Comparison of ENCODE assay signal across 8 cellular contexts in the genomic region with DNA sequence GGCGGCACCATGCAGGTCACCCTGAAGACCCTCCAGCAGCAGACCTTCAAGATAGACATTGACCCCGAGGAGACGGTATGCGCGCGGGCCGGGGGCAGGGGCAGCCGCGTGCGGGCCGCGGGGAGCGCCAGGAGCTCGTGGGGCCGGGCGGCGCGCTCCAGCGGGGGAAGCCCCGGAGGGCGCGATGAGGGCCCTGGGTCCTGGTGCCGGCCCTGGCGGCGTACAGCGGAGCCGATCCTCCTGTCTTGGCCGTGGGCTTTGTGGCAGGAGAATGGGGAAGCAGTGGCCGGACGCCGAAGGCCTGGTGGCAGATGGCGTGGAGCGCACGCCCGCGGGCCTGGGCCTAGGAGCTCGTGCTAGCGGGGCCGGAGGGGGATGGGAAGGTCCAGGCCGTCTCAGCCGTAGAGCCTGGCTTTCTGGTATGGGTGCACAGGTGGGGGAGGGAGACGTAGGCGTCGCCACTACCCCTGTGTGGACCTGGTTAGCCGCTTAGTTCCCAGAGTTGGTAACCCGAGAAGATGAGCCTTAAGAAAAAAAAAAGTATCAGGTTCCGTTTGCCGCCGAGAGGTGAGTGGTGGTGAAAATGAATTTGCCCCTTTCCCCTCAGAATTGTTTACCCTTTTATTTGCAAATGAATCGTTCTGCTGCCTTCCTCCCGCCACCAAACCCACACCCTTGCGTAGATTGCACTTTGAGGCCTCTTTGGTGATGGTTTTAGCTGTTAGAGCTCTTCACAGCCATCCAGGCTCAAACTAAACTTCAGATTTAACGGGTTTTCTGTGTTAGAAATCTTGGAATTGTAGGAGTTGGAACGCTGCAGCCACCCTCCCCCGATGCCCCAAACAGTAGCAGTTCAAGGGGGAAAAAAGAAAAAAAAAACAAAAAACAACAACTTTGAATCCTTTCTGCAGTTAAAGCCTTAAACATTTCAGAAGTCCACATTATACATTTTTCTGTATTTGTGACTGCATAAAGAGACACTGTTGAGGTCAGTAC. TPM values are rescaled to one million over a fixed set of nuclear protein-coding genes. Genes with fewer than 3 reads are reported as not detected.
A peak's percentile ranks its signal among the peaks of the same experiment; 100 is the strongest.
DNase-seq lines count a peak whose midpoint lies in the region; ATAC-seq and TF ChIP-seq lines count a peak whose summit lies in the region.

No MANE protein-coding gene starts in this region.

- ATAC-seq in GM21737 (IDR thresholded peaks at IDR 0.05; ENCODE audit: unreplicated experiment) = peak; percentile 43
- ATAC-seq in omental fat pad (ENCODE audit: low FRiP score) = peak; percentile 63
- ATAC-seq in thoracic aorta (ENCODE audit: insufficient number of reproducible peaks, low FRiP score, low read depth) = peak; percentile 27

- H3K9me3 ChIP-seq in thoracic aorta = no peaks in the 10 kb centered on the region

- peak overlapping the region; percentile 97 to 98 for H3K27ac ChIP-seq in thoracic aorta

- in situ Hi-C loops in KBM-7 (cut with MboI; ENCODE audit: low pct_unique_long_range_greater_than_20kb, low sequenced_read_pairs) = no loop called here

- H3K27me3 Mint-ChIP-seq in activated naive CD4-positive, alpha-beta T cell treated with anti-CD3 and anti-CD28 coated beads, Interleukin-2, amount 10 ng/mL, durations not matched to agents 7 days and 5 days = peaks cover 8% of the 10 kb centered on the region
- H3K27me3 Mint-ChIP-seq in glutamatergic neuron (ENCODE audit: unreplicated experiment) = peaks cover 15% of the 10 kb centered on the region

- peak overlapping the region; percentile 94 for H3K27ac Mint-ChIP-seq in activated naive CD4-positive, alpha-beta T cell treated with anti-CD3 and anti-CD28 coated beads, Interleukin-2, amount 10 ng/mL, durations not matched to agents 7 days and 5 days
- peak overlapping the region; percentile 99 for H3K27ac Mint-ChIP-seq in glutamatergic neuron (ENCODE audit: unreplicated experiment)

- H3K4me1 ChIP-seq in thoracic aorta (ENCODE audit: control insufficient read depth in 1 of 2, low read depth in 2 of 2) = peaks cover 31 to 46% of the 10 kb centered on the region in 2 donors

- H3K36me3 Mint-ChIP-seq in activated naive CD4-positive, alpha-beta T cell treated with anti-CD3 and anti-CD28 coated beads, Interleukin-2, amount 10 ng/mL, durations not matched to agents 7 days and 5 days = peaks cover 4% of the 10 kb centered on the region
- H3K36me3 Mint-ChIP-seq in glutamatergic neuron (ENCODE audit: unreplicated experiment) = no peaks in the 10 kb centered on the region

- no peaks in the 10 kb centered on the region for H3K9me3 Mint-ChIP-seq in activated naive CD4-positive, alpha-beta T cell treated with anti-CD3 and anti-CD28 coated beads, Interleukin-2, amount 10 ng/mL, durations not matched to agents 7 days and 5 days
- peaks cover 17% of the 10 kb centered on the region for H3K9me3 Mint-ChIP-seq in glutamatergic neuron (ENCODE audit: unreplicated experiment)

- CTCF ChIA-PET in activated naive CD4-positive, alpha-beta T cell treated with anti-CD3 and anti-CD28 coated beads, Interleukin-2, amount 10 ng/mL, durations not matched to agents 7 days and 5 days (lab: Charles Lee) = interaction anchor here (1.0 to 4.1 kb wide), 3 partner anchors 36 to 58 kb away, joined by 3 to 19 read pairs (median 3); no protein-coding TSS in a partner anchor

- peak overlapping the region; percentile 91 for H3K4me3 Mint-ChIP-seq in activated naive CD4-positive, alpha-beta T cell treated with anti-CD3 and anti-CD28 coated beads, Interleukin-2, amount 10 ng/mL, durations not matched to agents 7 days and 5 days
- H3K4me3 Mint-ChIP-seq in glutamatergic neuron (ENCODE audit: unreplicated experiment) = peak overlapping the region; percentile 98

- no peaks in the 10 kb centered on the region for H3K27me3 ChIP-seq in thoracic aorta (replicated peaks; ENCODE audit: insufficient read depth)

- H3K36me3 ChIP-seq in thoracic aorta = no peaks in the 10 kb centered on the region

- TF ChIP-seq CTCF in glutamatergic neuron (IDR thresholded peaks at IDR 0.05; ENCODE audit: partially characterized antibody, unreplicated experiment) (no peak), omental fat pad (IDR thresholded peaks at IDR 0.05) (no peak), thoracic aorta (IDR thresholded peaks at IDR 0.05) (no peak)

- peak overlapping the region; percentile 90 for H3K4me3 ChIP-seq in thoracic aorta

- peaks cover 50% of the 10 kb centered on the region for H3K4me1 Mint-ChIP-seq in activated naive CD4-positive, alpha-beta T cell treated with anti-CD3 and anti-CD28 coated beads, Interleukin-2, amount 10 ng/mL, durations not matched to agents 7 days and 5 days
- H3K4me1 Mint-ChIP-seq in glutamatergic neuron (ENCODE audit: low read depth, unreplicated experiment) = peaks cover 12% of the 10 kb centered on the region

- DNase-seq in Daoy (ENCODE audit: low read depth) (peak; percentile 87), KBM-7 (peak; percentile 83), SHP77 (lab: John Stamatoyannopoulos, UW) (peak; percentile 62 to 71), glutamatergic neuron (peak; percentile 80), omental fat pad (ENCODE audit: low spot score) (no peak), thoracic aorta (ENCODE audit: low spot score) (peak; percentile 10)
- peak; percentile 76 for DNase-seq in activated naive CD4-positive, alpha-beta T cell treated with anti-CD3 and anti-CD28 coated beads, Interleukin-2, amount 10 ng/mL, durations not matched to agents 7 days and 5 days

RNA-seq across cellular contexts. Expression of a gene that starts 0.8 kb away (rescaled TPM):
- 140 and 159 TPM in 2 replicates for total RNA-seq in Daoy (2014; rRNA removed; shearing (Covaris generic))
- total RNA-seq in glutamatergic neuron (ENCODE audit: unreplicated experiment) = 145 TPM
- total RNA-seq in omental fat pad = 100 to 1,000 TPM in 2 of 4 donors, 10 to 100 TPM in 2; 70.3 to 123 (median 101) TPM
- 10 to 100 TPM; 33.3 to 57.4 TPM for total RNA-seq in thoracic aorta
